ENCODE assay signal across 18 cellular contexts in the genomic region with DNA sequence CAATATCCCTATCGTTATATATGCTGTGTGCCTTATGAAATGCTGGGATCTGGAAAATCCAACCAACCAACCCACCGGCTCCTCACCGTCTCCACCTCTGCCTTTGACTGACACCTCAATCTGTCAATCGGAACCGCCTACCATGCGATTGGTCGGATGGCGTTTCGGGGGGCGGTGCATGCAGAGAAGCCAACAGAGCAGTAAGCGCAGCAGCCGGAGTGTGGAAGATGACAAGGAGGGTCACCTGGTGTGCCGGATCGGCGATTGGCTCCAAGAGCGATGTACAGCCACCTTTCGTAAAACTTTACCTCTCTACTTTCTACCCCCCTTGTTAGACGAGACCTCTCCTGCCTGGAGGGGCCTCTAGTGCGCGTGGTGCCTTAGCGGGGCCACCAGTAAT. TPM values are rescaled to one million over a fixed set of nuclear protein-coding genes. Genes with fewer than 3 reads are reported as not detected.
DNase-seq lines count a peak whose midpoint lies in the region; ATAC-seq and TF ChIP-seq lines count a peak whose summit lies in the region.
"Had no signal": no experiment of that assay in that cellular context is flagged by ENCODE, and none has a peak within 500 bp of the region (broad histone marks: within the 10 kb centered on the region; RNA-seq: fewer than 3 reads in every experiment).

No MANE protein-coding gene starts in this region.

- H3K36me3 ChIP-seq in HEK293 (ENCODE audit: control insufficient read depth in 2 of 2, insufficient read depth in 1 of 2, low read length in 2 of 2) (peaks cover 45 to 99% of the 10 kb centered on the region in 2 experiments), prostate gland (peaks cover 22 to 48% of the 10 kb centered on the region in 2 donors)

- TF ChIP-seq POLR2A in prostate gland (IDR thresholded peaks at IDR 0.05) = no peak

- CTCF ChIA-PET in CD4-positive, alpha-beta T cell (lab: Charles Lee) = interaction anchor here (0.7 to 2.2 kb wide), 8 partner anchors 11 to 329 kb away, joined by 3 to 34 read pairs (median 3); no protein-coding TSS in a partner anchor
- CTCF ChIA-PET in HEK293 (lab: Yijun Ruan, JAX) = interaction anchor here (0.5 to 12.8 kb wide), 23 partner anchors 11 to 249 kb away, joined by 3 to 220 read pairs (median 4); partner anchors contain the start of gene ARID3B

- H3K27ac ChIP-seq in CD4-positive, alpha-beta T cell (ENCODE audit: low read depth, low read length) = no peak overlapping the region
- no peak overlapping the region for H3K27ac ChIP-seq in HEK293 (ENCODE audit: extremely low read depth, low read depth, low read length)
- no peak overlapping the region for H3K27ac ChIP-seq in prostate gland
- H3K27ac ChIP-seq: foreskin keratinocyte, parathyroid adenoma, thoracic aorta had no signal

- no peaks in the 10 kb centered on the region for H3K9me3 ChIP-seq in CD4-positive, alpha-beta T cell (ENCODE audit: control insufficient read depth, low read length)
- no peaks in the 10 kb centered on the region for H3K9me3 ChIP-seq in HEK293 (ENCODE audit: control insufficient read depth, insufficient read depth, low read depth, low read length)
- H3K9me3 ChIP-seq in prostate gland = no peaks in the 10 kb centered on the region
- H3K9me3 ChIP-seq: Caco-2, thoracic aorta had no signal

- H3K4me3 ChIP-seq in HEK293 (ENCODE audit: low read depth, low read length) = no peak overlapping the region
- H3K4me3 ChIP-seq in prostate gland = no peak overlapping the region
- H3K4me3 ChIP-seq: thoracic aorta had no signal

- H3K27me3 Mint-ChIP-seq in CD4-positive, alpha-beta T cell = no peaks in the 10 kb centered on the region
- peaks cover 6% of the 10 kb centered on the region for H3K27me3 Mint-ChIP-seq in nephron progenitor cell (ENCODE audit: low read depth, poor library complexity)

- H3K36me3 Mint-ChIP-seq in CD4-positive, alpha-beta T cell (ENCODE audit: low read depth) = peaks cover 96% of the 10 kb centered on the region
- H3K36me3 Mint-ChIP-seq in nephron progenitor cell (ENCODE audit: low read depth) = peaks cover 53% of the 10 kb centered on the region

- POLR2A ChIA-PET in CD4-positive, alpha-beta T cell (lab: Charles Lee) = interaction anchor here (1.3 to 1.5 kb wide), 2 partner anchors 10 to 13 kb away, joined by 3 read pairs; no protein-coding TSS in a partner anchor
- POLR2A ChIA-PET in HEK293 (lab: Yijun Ruan, JAX) = interaction anchor here (0.9 to 1.1 kb wide), 2 partner anchors 81 kb away, joined by 3 read pairs; partner anchors contain the start of gene ARID3B

- H3K4me1 Mint-ChIP-seq in CD4-positive, alpha-beta T cell (ENCODE audit: low read depth) = peaks cover 42% of the 10 kb centered on the region
- peaks cover 35% of the 10 kb centered on the region for H3K4me1 Mint-ChIP-seq in nephron progenitor cell

- intact Hi-C loops in CD4-positive, alpha-beta T cell (cut with DNase I, micrococcal nuclease) = no loop called here
- intact Hi-C loops in prostate gland (cut with DNase I) = no loop called here

- peak overlapping the region; percentile 27 for H3K27ac Mint-ChIP-seq in CD4-positive, alpha-beta T cell
- H3K27ac Mint-ChIP-seq in nephron progenitor cell = peak overlapping the region; percentile 69

- no peaks in the 10 kb centered on the region for H3K9me3 Mint-ChIP-seq in CD4-positive, alpha-beta T cell
- no peaks in the 10 kb centered on the region for H3K9me3 Mint-ChIP-seq in nephron progenitor cell
- H3K9me3 Mint-ChIP-seq: activated T-helper 2 cell treated with anti-CD3 and anti-CD28 coated beads, Interferon-gamma antibody, Interleukin-2, Interleukin-4, amounts not matched to agents 10 μg/mL and 5 μg/mL and 100 μg/mL, durations not matched to agents 14 hours and 24 hours and 36 hours had no signal

- ATAC-seq in CD4-positive, alpha-beta T cell (ENCODE audit: poor library complexity) = no peak

- no peak for DNase-seq in CD4-positive, alpha-beta T cell
- peak; percentile 30 to 82 for DNase-seq in cerebellar nuclear complex (lab: John Stamatoyannopoulos, UW)
- peak; percentile 36 for DNase-seq in nephron progenitor cell
- DNase-seq in prostate gland (ENCODE audit: low spot score) = no peak
- DNase-seq in AML-193 (lab: John Stamatoyannopoulos, UW) = no peak
- no peak for DNase-seq in NCI-H1436 (lab: John Stamatoyannopoulos, UW)
- no peak for DNase-seq in NCI-H1105 (lab: John Stamatoyannopoulos, UW)
- DNase-seq: activated CD4-positive, alpha-beta T cell treated with anti-CD3 and anti-CD28 coated beads, Interleukin-2, amount 50 U/mL, for 48 hours; EL; foreskin keratinocyte; NCI-H1048; NCI-H2171; small intestine had no signal

- 82% methylated on average over 21 of the region's 21 CpGs for WGBS in prostate gland

- H3K4me3 Mint-ChIP-seq in CD4-positive, alpha-beta T cell = no peak overlapping the region
- no peak overlapping the region for H3K4me3 Mint-ChIP-seq in nephron progenitor cell

- TF ChIP-seq CTCF in CD4-positive, alpha-beta T cell (IDR thresholded peaks at IDR 0.05) = no peak
- TF ChIP-seq CTCF in HEK293 (tag by site-specific recombination; IDR thresholded peaks at IDR 0.05) (no peak), nephron progenitor cell (IDR thresholded peaks at IDR 0.05) (no peak), prostate gland (IDR thresholded peaks at IDR 0.05) (no peak)

- no peaks in the 10 kb centered on the region for H3K27me3 ChIP-seq in CD4-positive, alpha-beta T cell (ENCODE audit: control insufficient read depth, insufficient read depth, low read length)
- no peaks in the 10 kb centered on the region for H3K27me3 ChIP-seq in prostate gland (replicated peaks; ENCODE audit: insufficient read depth)
- H3K27me3 ChIP-seq: foreskin keratinocyte had no signal

- H3K4me1 ChIP-seq in HEK293 (ENCODE audit: control insufficient read depth, insufficient read depth, low read length) (peaks cover 5% of the 10 kb centered on the region), prostate gland (replicated peaks) (peaks cover 16% of the 10 kb centered on the region)

TF ChIP-seq in HEK293, 187 proteins besides CTCF, POLR2A, EP300 and RAD21:
- TF ChIP-seq ZXDB (tag by site-specific recombination; IDR thresholded peaks at IDR 0.05) (no peak), ZNF274 (IDR thresholded peaks at IDR 0.05; ENCODE audit: low read length) (no peak), ZNF274 (tag by site-specific recombination; IDR thresholded peaks at IDR 0.05; ENCODE audit: borderline replicate concordance) (no peak), SP2 (tag by site-specific recombination; IDR thresholded peaks at IDR 0.05) (peak; percentile 38), FEZF1 (tag by site-specific recombination; IDR thresholded peaks at IDR 0.05) (no peak), ZNF518A (tag by site-specific recombination; conservative IDR thresholded peaks at IDR 0.05; ENCODE audit: low read depth) (no peak)

RNA-seq across cellular contexts. Expression of gene CLK3, which starts 6.3 kb away (rescaled TPM):
- total RNA-seq in CD4-positive, alpha-beta T cell = 100 to 1,000 TPM; 275 to 293 TPM
- 100 to 1,000 TPM; 140 to 180 TPM for total RNA-seq in prostate gland

Comparison
In these comparisons a context has a peak if more than half of its experiments do, and no peak if none do; other contexts are left out.
1. DNase-seq: peak in cerebellar nuclear complex (2 of 2) and nephron progenitor cell (single experiment); none in CD4-positive, alpha-beta T cell (0 of 10), prostate gland (single experiment), AML-193 (0 of 2), NCI-H1436 (single experiment) and NCI-H1105 (single experiment).